Comparison of ENCODE assay signal across 17 cellular contexts in the genomic region with DNA sequence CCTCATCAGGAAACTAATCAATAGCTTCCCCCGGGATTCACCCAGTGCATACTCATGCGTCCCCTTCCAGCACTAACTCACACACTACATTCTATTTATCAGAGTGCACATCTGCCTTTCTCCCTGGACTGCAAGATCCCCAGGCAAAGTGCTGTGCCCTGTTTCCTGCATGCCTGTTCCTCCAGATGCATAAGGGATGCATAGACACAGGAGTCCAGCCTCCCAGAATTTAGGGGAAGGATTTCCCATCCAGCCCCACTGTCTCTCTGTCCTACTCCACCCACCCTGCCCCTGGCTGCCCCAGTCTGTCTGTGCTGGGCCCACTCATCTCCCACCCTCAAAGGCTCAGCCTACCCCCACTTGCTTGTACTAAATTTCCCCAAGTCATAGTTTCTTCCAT.
"Had no signal": no experiment of that assay in that cellular context is flagged by ENCODE, and none has a peak within 500 bp of the region (broad histone marks: within the 10 kb centered on the region; RNA-seq: fewer than 3 reads in every experiment).

No MANE protein-coding gene starts in this region.

- H3K36me3 Mint-ChIP-seq: naive B cell; natural killer cell treated with Interleukin-12 subunit alpha and Interleukin-12 subunit beta and Interleukin-15 and Interleukin-18, amount 100 ng/mL, for 72 hours; stimulated activated effector memory CD8-positive, alpha-beta T cell treated with anti-CD3 and anti-CD28 coated beads, Interleukin-12 subunit alpha, Interleukin-12 subunit beta, amount 100 ng/mL, for 72 hours had no signal

- H3K9me3 Mint-ChIP-seq: endodermal cell; natural killer cell treated with Interleukin-12 subunit alpha and Interleukin-12 subunit beta and Interleukin-15 and Interleukin-18, amount 100 ng/mL, for 72 hours; neural crest cell had no signal

- ATAC-seq: esophagus mucosa; gastrocnemius medialis; natural killer cell treated with Interleukin-12 subunit alpha and Interleukin-12 subunit beta and Interleukin-15 and Interleukin-18, amount 100 ng/mL, for 72 hours; psoas muscle; right cardiac atrium; stimulated activated effector memory CD8-positive, alpha-beta T cell treated with anti-CD3 and anti-CD28 coated beads, Interleukin-12 subunit alpha, Interleukin-12 subunit beta, amount 100 ng/mL, for 72 hours had no signal

- H3K27ac Mint-ChIP-seq: endodermal cell; memory B cell; natural killer cell treated with Interleukin-12 subunit alpha and Interleukin-12 subunit beta and Interleukin-15 and Interleukin-18, amount 100 ng/mL, for 72 hours; stimulated activated effector memory CD8-positive, alpha-beta T cell treated with anti-CD3 and anti-CD28 coated beads, Interleukin-12 subunit alpha, Interleukin-12 subunit beta, amount 100 ng/mL, for 72 hours had no signal

- DNase-seq: dorsolateral prefrontal cortex; effector CD8-positive, alpha-beta T cell; foreskin fibroblast; gastrocnemius medialis; kidney; naive B cell; psoas muscle; stimulated activated CD4-positive, alpha-beta T cell treated with anti-CD3 and anti-CD28 coated beads, Interleukin-4, amount 100 ng/mL, for 24 hours; stimulated activated naive CD4-positive, alpha-beta T cell treated with Interleukin-2 at 50 U/mL for 16 hours; uterus had no signal

- H3K4me3 Mint-ChIP-seq: endodermal cell; memory B cell; naive B cell; natural killer cell treated with Interleukin-12 subunit alpha and Interleukin-12 subunit beta and Interleukin-15 and Interleukin-18, amount 100 ng/mL, for 72 hours; neural crest cell; stimulated activated effector memory CD8-positive, alpha-beta T cell treated with anti-CD3 and anti-CD28 coated beads, Interleukin-12 subunit alpha, Interleukin-12 subunit beta, amount 100 ng/mL, for 72 hours had no signal

- H3K4me1 Mint-ChIP-seq: naive B cell; stimulated activated effector memory CD8-positive, alpha-beta T cell treated with anti-CD3 and anti-CD28 coated beads, Interleukin-12 subunit alpha, Interleukin-12 subunit beta, amount 100 ng/mL, for 72 hours had no signal

- FAIRE-seq: kidney had no signal
